In the genomic region with DNA sequence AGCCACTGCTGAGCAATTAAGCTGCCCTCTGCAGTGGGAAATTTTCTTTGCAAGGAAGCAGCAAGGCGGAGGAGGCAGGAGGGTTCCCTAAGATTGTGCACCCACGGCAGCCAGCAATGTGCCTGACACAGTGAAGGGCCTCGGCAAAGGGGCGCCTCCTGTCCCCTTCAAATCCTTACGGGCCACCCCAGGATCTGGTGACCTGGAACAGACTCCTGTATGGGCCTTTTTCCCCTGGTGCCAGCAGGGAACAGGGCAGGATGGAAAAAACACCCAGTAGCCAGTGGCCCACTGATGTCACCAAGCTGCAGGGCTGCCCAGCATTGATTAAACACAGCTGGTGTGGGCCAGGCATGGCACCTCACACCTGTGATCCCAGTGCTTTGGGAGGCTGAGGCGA, we compare ENCODE assay signal across 23 cellular contexts.
"Had no signal": no experiment of that assay in that cellular context is flagged by ENCODE, and none has a peak within 500 bp of the region (broad histone marks: within the 10 kb centered on the region; RNA-seq: fewer than 3 reads in every experiment).

No MANE protein-coding gene starts in this region.

- H3K27me3 ChIP-seq: ascending aorta, gastroesophageal sphincter, heart left ventricle, stomach, testis had no signal

- H3K4me1 Mint-ChIP-seq: nephron had no signal

- H3K9me3 ChIP-seq: ascending aorta, testis had no signal

- H3K27me3 Mint-ChIP-seq: activated T-helper 17 cell treated with anti-CD3 and anti-CD28 coated beads, Interleukin-2, amount 50 U/mL, for 72 hours had no signal

- H3K4me3 ChIP-seq: ascending aorta, coronary artery, gastroesophageal sphincter, heart left ventricle, lung, stomach, testis had no signal

- H3K4me3 Mint-ChIP-seq: activated CD4-positive, alpha-beta memory T cell treated with anti-CD3 and anti-CD28 coated beads, Interleukin-2, amount 10 ng/mL, durations not matched to agents 7 days and 5 days; activated CD8-positive, alpha-beta memory T cell treated with anti-CD3 and anti-CD28 coated beads, Interleukin-2, amount 10 ng/mL, durations not matched to agents 7 days and 5 days; activated T-helper 17 cell treated with anti-CD3 and anti-CD28 coated beads, Interleukin-2, amount 50 U/mL, for 72 hours; nephron; type B pancreatic cell had no signal

- ATAC-seq: activated CD8-positive, alpha-beta memory T cell treated with anti-CD3 and anti-CD28 coated beads, Interleukin-2, amount 10 ng/mL, durations not matched to agents 7 days and 5 days; activated T-helper 17 cell treated with anti-CD3 and anti-CD28 coated beads, Interleukin-2, amount 50 U/mL, for 72 hours; esophagus mucosa; gastroesophageal sphincter; heart left ventricle had no signal

- H3K27ac Mint-ChIP-seq: activated CD4-positive, alpha-beta memory T cell treated with anti-CD3 and anti-CD28 coated beads, Interleukin-2, amount 10 ng/mL, durations not matched to agents 7 days and 5 days; activated CD8-positive, alpha-beta memory T cell treated with anti-CD3 and anti-CD28 coated beads, Interleukin-2, amount 10 ng/mL, durations not matched to agents 7 days and 5 days; activated T-helper 17 cell treated with anti-CD3 and anti-CD28 coated beads, Interleukin-2, amount 50 U/mL, for 72 hours; nephron; type B pancreatic cell had no signal

- H3K36me3 ChIP-seq: ascending aorta, gastroesophageal sphincter, heart left ventricle, stomach had no signal

- DNase-seq: activated CD4-positive, alpha-beta memory T cell treated with anti-CD3 and anti-CD28 coated beads, Interleukin-2, amount 10 ng/mL, durations not matched to agents 7 days and 5 days; activated CD4-positive, alpha-beta T cell treated with anti-CD3 and anti-CD28 coated beads for 48 hours; activated CD4-positive, CD25-positive, alpha-beta regulatory T cell; activated CD8-positive, alpha-beta memory T cell treated with anti-CD3 and anti-CD28 coated beads, Interleukin-2, amount 10 ng/mL, durations not matched to agents 7 days and 5 days; activated naive CD4-positive, alpha-beta T cell treated with anti-CD3 and anti-CD28 coated beads, Interleukin-2, amount 50 U/mL, for 16 hours; effector CD4-positive, alpha-beta T cell; nucleus accumbens; retina; stimulated activated CD4-positive, alpha-beta T cell treated with anti-CD3 and anti-CD28 coated beads, Interleukin-15, amount 100 ng/mL, for 24 hours; stimulated activated CD4-positive, alpha-beta T cell treated with anti-CD3 and anti-CD28 coated beads, Interleukin-2, amount 100 ng/mL, for 48 hours; stomach; T-helper 1 cell; T-helper 9 cell; testis had no signal

- H3K9me3 Mint-ChIP-seq: activated CD4-positive, alpha-beta memory T cell treated with anti-CD3 and anti-CD28 coated beads, Interleukin-2, amount 10 ng/mL, durations not matched to agents 7 days and 5 days; activated T-helper 17 cell treated with anti-CD3 and anti-CD28 coated beads, Interleukin-2, amount 50 U/mL, for 72 hours; type B pancreatic cell had no signal

- H3K36me3 Mint-ChIP-seq: activated CD8-positive, alpha-beta memory T cell treated with anti-CD3 and anti-CD28 coated beads, Interleukin-2, amount 10 ng/mL, durations not matched to agents 7 days and 5 days; type B pancreatic cell had no signal

- H3K27ac ChIP-seq: ascending aorta, gastroesophageal sphincter, testis had no signal
